ENCODE assay signal across 15 cellular contexts in the genomic region with DNA sequence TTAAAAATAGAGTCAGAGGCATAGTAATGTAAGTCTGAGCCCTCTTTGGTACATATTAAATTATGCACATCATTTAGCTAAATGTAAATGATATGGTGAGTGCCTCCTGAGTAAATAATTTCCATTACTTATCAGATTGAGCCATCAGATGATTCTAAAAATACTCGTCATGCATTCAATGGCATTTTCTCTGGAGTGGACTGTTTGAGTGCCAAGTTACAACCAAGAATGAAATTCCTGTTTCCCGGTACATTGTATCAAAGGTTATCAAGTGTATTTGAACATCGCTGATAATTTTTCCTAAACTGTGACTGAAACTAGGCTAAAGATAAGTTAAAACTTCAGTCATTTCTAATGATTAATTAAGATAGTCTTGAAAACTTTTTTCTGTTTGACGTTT.
"Had no signal": no experiment of that assay in that cellular context is flagged by ENCODE, and none has a peak within 500 bp of the region (broad histone marks: within the 10 kb centered on the region; RNA-seq: fewer than 3 reads in every experiment).

No MANE protein-coding gene starts in this region.

- H3K4me3 ChIP-seq: smooth muscle cell, transverse colon had no signal

- H3K27me3 Mint-ChIP-seq: activated CD8-positive, alpha-beta memory T cell treated with anti-CD3 and anti-CD28 coated beads, Interleukin-2, amount 10 ng/mL, durations not matched to agents 7 days and 5 days; activated T-cell treated with anti-CD3 and anti-CD28 coated beads, Interleukin-2, amount 50 U/mL, for 24 hours had no signal

- H3K9me3 Mint-ChIP-seq: activated T-cell treated with anti-CD3 and anti-CD28 coated beads, Interleukin-2, amount 50 U/mL, for 24 hours; stimulated activated effector memory CD8-positive, alpha-beta T cell treated with anti-CD3 and anti-CD28 coated beads, Interleukin-12 subunit alpha, Interleukin-12 subunit beta, amount 100 ng/mL, for 72 hours had no signal

- H3K4me2 ChIP-seq: smooth muscle cell had no signal

- ATAC-seq: activated CD8-positive, alpha-beta memory T cell treated with anti-CD3 and anti-CD28 coated beads, Interleukin-2, amount 10 ng/mL, durations not matched to agents 7 days and 5 days; activated naive CD4-positive, alpha-beta T cell treated with anti-CD3 and anti-CD28 coated beads, Interleukin-2, amount 50 U/mL, for 72 hours; stimulated activated effector memory CD8-positive, alpha-beta T cell treated with anti-CD3 and anti-CD28 coated beads, Interleukin-12 subunit alpha, Interleukin-12 subunit beta, amount 100 ng/mL, for 72 hours had no signal

- H3K4me3 Mint-ChIP-seq: activated CD8-positive, alpha-beta memory T cell treated with anti-CD3 and anti-CD28 coated beads, Interleukin-2, amount 10 ng/mL, durations not matched to agents 7 days and 5 days; activated T-cell treated with anti-CD3 and anti-CD28 coated beads, Interleukin-2, amount 50 U/mL, for 24 hours; mesothelial cell of epicardium; stimulated activated effector memory CD8-positive, alpha-beta T cell treated with anti-CD3 and anti-CD28 coated beads, Interleukin-12 subunit alpha, Interleukin-12 subunit beta, amount 100 ng/mL, for 72 hours had no signal

- H3K27ac Mint-ChIP-seq: activated CD8-positive, alpha-beta memory T cell treated with anti-CD3 and anti-CD28 coated beads, Interleukin-2, amount 10 ng/mL, durations not matched to agents 7 days and 5 days; activated naive CD4-positive, alpha-beta T cell treated with anti-CD3 and anti-CD28 coated beads, Interleukin-2, amount 50 U/mL, for 72 hours; activated T-cell treated with anti-CD3 and anti-CD28 coated beads, Interleukin-2, amount 50 U/mL, for 24 hours; mesothelial cell of epicardium; stimulated activated effector memory CD8-positive, alpha-beta T cell treated with anti-CD3 and anti-CD28 coated beads, Interleukin-12 subunit alpha, Interleukin-12 subunit beta, amount 100 ng/mL, for 72 hours had no signal

- DNase-seq: activated CD4-positive, alpha-beta T cell treated with anti-CD3 and anti-CD28 coated beads, Interleukin-2, amount 50 U/mL, for 4 hours; activated CD4-positive, CD25-positive, alpha-beta regulatory T cell treated with anti-CD3 and anti-CD28 coated beads, Interleukin-2, amount 50 U/mL, for 72 hours; activated CD8-positive, alpha-beta memory T cell treated with anti-CD3 and anti-CD28 coated beads, Interleukin-2, amount 10 ng/mL, durations not matched to agents 7 days and 5 days; activated effector memory CD4-positive, alpha-beta T cell treated with anti-CD3 and anti-CD28 coated beads, Interleukin-2, amount 50 U/mL, for 16 hours; activated T-cell treated with anti-CD3 and anti-CD28 coated beads, Interleukin-2, amount 50 U/mL, for 24 hours; anterior cingulate cortex; effector CD4-positive, alpha-beta T cell; hypothalamus; T-helper 2 cell; transverse colon had no signal

- H3K27ac ChIP-seq: epithelial cell of prostate, transverse colon had no signal

- H3K9me3 ChIP-seq: transverse colon had no signal

- H3K4me1 ChIP-seq: transverse colon had no signal

- H3K27me3 ChIP-seq: transverse colon had no signal

- H3K36me3 Mint-ChIP-seq: stimulated activated effector memory CD8-positive, alpha-beta T cell treated with anti-CD3 and anti-CD28 coated beads, Interleukin-12 subunit alpha, Interleukin-12 subunit beta, amount 100 ng/mL, for 72 hours had no signal
